In the genomic region with DNA sequence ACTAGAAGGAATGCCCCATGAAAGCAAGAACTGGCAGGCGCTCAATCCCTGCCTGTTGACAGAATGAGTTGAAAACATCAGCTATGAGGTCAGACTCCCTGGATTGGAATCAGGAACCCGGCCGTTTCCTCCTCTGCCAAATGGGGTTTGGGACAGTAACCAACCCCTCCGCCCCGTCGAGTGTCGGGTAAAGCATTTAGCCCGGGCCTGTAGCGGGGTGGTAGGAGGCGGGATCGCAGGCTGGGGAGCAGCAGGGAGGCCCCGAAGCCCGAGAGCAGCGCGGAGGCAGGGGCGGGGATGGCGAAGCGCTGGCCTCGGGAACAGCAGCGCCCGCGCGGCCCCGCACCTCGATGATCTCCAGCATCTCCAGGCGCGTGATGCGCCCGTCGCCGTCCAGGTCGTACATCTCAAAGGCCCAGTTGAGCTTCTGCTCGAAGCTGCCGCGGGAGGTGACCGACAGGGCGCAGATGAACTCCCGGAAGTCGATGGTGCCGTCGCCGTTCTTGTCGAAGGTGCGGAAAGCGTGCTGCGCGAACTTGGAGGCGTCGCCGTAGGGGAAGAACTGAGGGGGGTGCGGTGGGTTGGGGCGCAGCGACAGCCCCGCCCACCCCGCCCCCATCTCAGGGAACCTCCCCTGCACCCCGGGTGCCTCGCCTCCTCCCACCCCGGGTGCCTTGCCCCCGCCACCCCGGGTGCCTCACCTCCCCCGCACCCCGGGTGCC, we compare ENCODE assay signal across 14 cellular contexts. TPM values are rescaled to one million over a fixed set of nuclear protein-coding genes. Genes with fewer than 3 reads are reported as not detected.
DNase-seq lines count a peak whose midpoint lies in the region; ATAC-seq and TF ChIP-seq lines count a peak whose summit lies in the region.
"Had no signal": no experiment of that assay in that cellular context is flagged by ENCODE, and none has a peak within 500 bp of the region (broad histone marks: within the 10 kb centered on the region; RNA-seq: fewer than 3 reads in every experiment).

No MANE protein-coding gene starts in this region.

- TF ChIP-seq CTCF in right atrium auricular region (IDR thresholded peaks at IDR 0.05) (no peak), suprapubic skin (IDR thresholded peaks at IDR 0.05) (no peak), BE2C (IDR thresholded peaks at IDR 0.05; ENCODE audit: low read depth, low read length) (no peak)

- H3K9me3 ChIP-seq in right atrium auricular region (no peaks in the 10 kb centered on the region), suprapubic skin (no peaks in the 10 kb centered on the region), BE2C (no peaks in the 10 kb centered on the region)

- DNase-seq in Right ventricle myocardium inferior (ENCODE audit: missing footprints) (peak; percentile 78), right atrium auricular region (ENCODE audit: low spot score) (no peak), iPS-NIHi11 (ENCODE audit: low spot score) (peak; percentile 44), suprapubic skin (ENCODE audit: low spot score in 2 of 2) (no peak), BE2C (no peak), DMS53 treated with DMSO at 0.1 percent for 48 hours (lab: John Stamatoyannopoulos, UW; ENCODE audit: unreplicated experiment) (no peak)
- peak; percentile 51 for DNase-seq in activated naive CD4-positive, alpha-beta T cell treated with Interleukin-2 at 50 U/mL for 16 hours
- DNase-seq: ACHN, amniotic stem cell, GOT3, KG1 had no signal

- H3K4me1 ChIP-seq in right atrium auricular region = peaks cover 0 to 9% of the 10 kb centered on the region in 2 donors
- peaks cover 6% of the 10 kb centered on the region for H3K4me1 ChIP-seq in suprapubic skin
- no peaks in the 10 kb centered on the region for H3K4me1 ChIP-seq in BE2C

- no peak for TF ChIP-seq POLR2A in suprapubic skin (IDR thresholded peaks at IDR 0.05)

- H3K36me3 ChIP-seq in right atrium auricular region = no peaks in the 10 kb centered on the region
- H3K36me3 ChIP-seq in suprapubic skin = no peaks in the 10 kb centered on the region
- no peaks in the 10 kb centered on the region for H3K36me3 ChIP-seq in BE2C

- H3K27me3 ChIP-seq in right atrium auricular region (no peaks in the 10 kb centered on the region), suprapubic skin (peaks cover 83% of the 10 kb centered on the region), BE2C (no peaks in the 10 kb centered on the region)

- TF ChIP-seq EP300 in suprapubic skin (IDR thresholded peaks at IDR 0.05) = no peak

- 9% methylated on average over 17 of the region's 62 CpGs for WGBS in suprapubic skin

- H3K4me3 ChIP-seq in right atrium auricular region (peak overlapping the region in 1 of 2 donors; percentile 24), suprapubic skin (peak overlapping the region; percentile 30), BE2C (ENCODE audit: low read depth, low read length) (no peak overlapping the region)
- H3K4me3 ChIP-seq: smooth muscle cell had no signal

- H3K27ac ChIP-seq in right atrium auricular region = no peak overlapping the region
- no peak overlapping the region for H3K27ac ChIP-seq in suprapubic skin
- H3K27ac ChIP-seq: epithelial cell of prostate had no signal

- peak; percentile 58 for ATAC-seq in Right ventricle myocardium inferior
- no peak for ATAC-seq in GM21619 (IDR thresholded peaks at IDR 0.05; ENCODE audit: unreplicated experiment)

- intact Hi-C loops in Right ventricle myocardium inferior (cut with DNase I) = no loop called here

RNA-seq across cellular contexts. Expression of gene HPCAL4, which starts 7.5 kb away (rescaled TPM):
- total RNA-seq in Right ventricle myocardium inferior (2.5 TPM), right atrium auricular region (1 to 10 TPM; 1.3 to 2.8 TPM), suprapubic skin (under 1 TPM in 1 of 4 donors, not detected in 3; 0.55 TPM)
- polyA plus RNA-seq in BE2C (2012; ENCODE audit: insufficient read depth, insufficient read length, low read depth) = 2.5 TPM
- polyA plus RNA-seq: smooth muscle cell had no signal

RNA-seq across cellular contexts. Expression of gene NT5C1A, which starts 11.8 kb away (rescaled TPM):
- 31.3 TPM for total RNA-seq in Right ventricle myocardium inferior
- total RNA-seq in right atrium auricular region = 10 to 100 TPM in 1 of 2 donors, 1 to 10 TPM in 1; 4.6 to 24.6 TPM
- total RNA-seq in suprapubic skin = not detected
- polyA plus RNA-seq in BE2C (2012; ENCODE audit: insufficient read depth, insufficient read length, low read depth) = 4.8 TPM
- total RNA-seq: smooth muscle cell had no signal
- polyA plus RNA-seq: smooth muscle cell had no signal

RNA-seq across cellular contexts. Expression of gene HEYL, which starts 44.3 kb away (rescaled TPM):
- total RNA-seq in Right ventricle myocardium inferior (19.8 TPM), right atrium auricular region (10 to 100 TPM; 28.1 to 35.4 TPM), suprapubic skin (1 to 10 TPM; 1.3 to 3.0 (median 1.8) TPM)
- not detected for polyA plus RNA-seq in BE2C (2012; ENCODE audit: insufficient read depth, insufficient read length, low read depth)

RNA-seq across cellular contexts. Expression of gene PPIE, which starts 54.9 kb away (rescaled TPM):
- total RNA-seq in Right ventricle myocardium inferior (27.9 TPM), right atrium auricular region (10 to 100 TPM; 22.6 to 23.4 TPM), suprapubic skin (10 to 100 TPM; 27.0 to 40.6 (median 28.5) TPM)
- 98.5 TPM for polyA plus RNA-seq in BE2C (2012; ENCODE audit: insufficient read depth, insufficient read length, low read depth)

Comparison
In these comparisons a context has a peak if more than half of its experiments do, and no peak if none do; other contexts are left out.
1. DNase-seq: peak in Right ventricle myocardium inferior (single experiment), activated naive CD4-positive, alpha-beta T cell treated with Interleukin-2 at 50 U/mL for 16 hours (single experiment) and iPS-NIHi11 (single experiment); none in right atrium auricular region (single experiment), suprapubic skin (0 of 2), BE2C (single experiment) and DMS53 treated with DMSO at 0.1 percent for 48 hours (single experiment).
2. RNA of gene NT5C1A, which starts 11.8 kb away (total RNA-seq): 31.3 TPM in Right ventricle myocardium inferior (single experiment) and 4.6 to 24.6 TPM in right atrium auricular region; not detected in suprapubic skin; every median in the first group is over 4 times any median in the second.